ENCODE assay signal across 8 cellular contexts in the genomic region with DNA sequence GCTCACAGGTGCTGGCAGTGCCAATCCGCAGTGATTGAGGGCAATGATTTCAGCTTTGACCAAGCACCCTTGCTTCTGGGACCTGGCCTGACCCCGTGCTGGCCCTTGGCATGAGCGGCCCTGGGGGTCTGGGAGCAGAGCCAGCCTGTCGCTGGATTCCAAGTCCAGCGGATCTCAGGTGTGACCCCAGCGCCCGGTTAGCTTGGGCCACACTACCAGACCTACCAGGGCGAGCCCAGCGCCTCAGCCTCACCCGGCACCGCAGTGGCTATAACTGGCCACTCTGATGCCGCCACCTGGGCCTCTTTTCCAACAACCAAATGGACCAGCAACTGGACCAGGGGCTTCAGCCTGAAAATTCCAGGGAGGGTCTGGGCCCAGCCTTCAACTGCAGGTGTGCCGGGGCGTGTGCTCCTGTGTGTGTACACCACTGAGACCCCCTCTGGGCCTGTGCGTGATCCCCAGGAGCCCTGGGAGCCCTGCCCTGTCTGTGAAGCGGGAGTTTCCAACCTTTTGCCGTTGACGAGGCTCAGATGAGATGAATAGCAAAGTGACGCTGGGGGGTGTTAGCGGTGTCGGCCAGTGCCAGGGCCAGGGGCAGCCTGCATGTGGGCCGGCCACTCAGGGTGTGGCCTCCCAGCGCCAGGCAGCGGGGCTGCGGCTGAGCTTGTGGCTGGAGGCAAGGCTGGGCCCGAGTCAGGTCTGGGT. TPM values are rescaled to one million over a fixed set of nuclear protein-coding genes. Genes with fewer than 3 reads are reported as not detected.
DNase-seq lines count a peak whose midpoint lies in the region; ATAC-seq lines count a peak whose summit lies in the region.

No MANE protein-coding gene starts in this region.

- H3K36me3 Mint-ChIP-seq in activated naive CD4-positive, alpha-beta T cell treated with anti-CD3 and anti-CD28 coated beads for 36 hours (ENCODE audit: low read depth), result peaks cover 3% of the 10 kb centered on the region

- H3K27me3 Mint-ChIP-seq in activated naive CD4-positive, alpha-beta T cell treated with anti-CD3 and anti-CD28 coated beads for 36 hours (ENCODE audit: low read depth), result no peaks in the 10 kb centered on the region

- peak overlapping the region; percentile 84 for H3K4me3 Mint-ChIP-seq in activated naive CD4-positive, alpha-beta T cell treated with anti-CD3 and anti-CD28 coated beads for 36 hours

- peaks cover 36% of the 10 kb centered on the region for H3K4me1 Mint-ChIP-seq in activated naive CD4-positive, alpha-beta T cell treated with anti-CD3 and anti-CD28 coated beads for 36 hours (ENCODE audit: low read depth)

- ATAC-seq in HG03095 (IDR thresholded peaks at IDR 0.05; ENCODE audit: unreplicated experiment) (no peak), GM21360 (IDR thresholded peaks at IDR 0.05; ENCODE audit: unreplicated experiment) (no peak)

- DNase-seq in DMS53 (lab: John Stamatoyannopoulos, UW), result peak; percentile 66
- no peak for DNase-seq in DMS53 treated with DMSO at 0.1 percent for 48 hours (lab: John Stamatoyannopoulos, UW; ENCODE audit: unreplicated experiment)
- peak; percentile 66 for DNase-seq in activated naive CD4-positive, alpha-beta T cell treated with anti-CD3 and anti-CD28 coated beads for 36 hours
- peak; percentile 53 for DNase-seq in kidney tubule cell (ENCODE audit: low spot score)
- DNase-seq in SIG-M5 treated with dmso at 0.1 percent for 504 hours (lab: John Stamatoyannopoulos, UW; ENCODE audit: unreplicated experiment), result no peak

- H3K9me3 Mint-ChIP-seq in activated naive CD4-positive, alpha-beta T cell treated with anti-CD3 and anti-CD28 coated beads for 36 hours, result no peaks in the 10 kb centered on the region

- H3K27ac Mint-ChIP-seq in activated naive CD4-positive, alpha-beta T cell treated with anti-CD3 and anti-CD28 coated beads for 36 hours, result peak overlapping the region; percentile 80

- intact Hi-C loops in activated naive CD4-positive, alpha-beta T cell treated with anti-CD3 and anti-CD28 coated beads for 36 hours (cut with micrococcal nuclease), result loop anchor here (1.0 kb wide), 3 partner anchors 22 to 41 kb away; a partner anchor contains a TSS

- peak overlapping the region; percentile 44 for H3K27ac ChIP-seq in temporal lobe (ENCODE audit: low read depth, low read length)

- CTCF ChIA-PET in activated naive CD4-positive, alpha-beta T cell treated with anti-CD3 and anti-CD28 coated beads for 36 hours (lab: Charles Lee), result interaction anchor here (1.5 kb wide), 1 partner anchor 23 kb away, joined by 5 read pairs; no protein-coding TSS in a partner anchor

RNA-seq across cellular contexts. Expression of a gene that starts 0.7 kb away (rescaled TPM):
- 10 to 100 TPM; 17.9 to 23.6 TPM for total RNA-seq in activated naive CD4-positive, alpha-beta T cell treated with anti-CD3 and anti-CD28 coated beads for 36 hours
- total RNA-seq in temporal lobe, result 1.7 TPM

RNA-seq across cellular contexts. Expression of a gene that starts 41.1 kb away (rescaled TPM):
- under 1 TPM; 0.22 to 0.24 TPM for total RNA-seq in activated naive CD4-positive, alpha-beta T cell treated with anti-CD3 and anti-CD28 coated beads for 36 hours
- 11.6 TPM for total RNA-seq in temporal lobe

Comparison
In these comparisons a context has a peak if more than half of its experiments do, and no peak if none do; other contexts are left out.
1. DNase-seq: peak in DMS53 (single experiment), activated naive CD4-positive, alpha-beta T cell treated with anti-CD3 and anti-CD28 coated beads for 36 hours (single experiment) and kidney tubule cell (single experiment); none in DMS53 treated with DMSO at 0.1 percent for 48 hours (single experiment) and SIG-M5 treated with dmso at 0.1 percent for 504 hours (single experiment).
2. RNA of a gene that starts 41.1 kb away (total RNA-seq): 11.6 TPM in temporal lobe (single experiment); 0.22 to 0.24 TPM in activated naive CD4-positive, alpha-beta T cell treated with anti-CD3 and anti-CD28 coated beads for 36 hours; every median in the first group is over 10 times any median in the second.